Comparison of ENCODE assay signal across 14 cellular contexts in the genomic region with DNA sequence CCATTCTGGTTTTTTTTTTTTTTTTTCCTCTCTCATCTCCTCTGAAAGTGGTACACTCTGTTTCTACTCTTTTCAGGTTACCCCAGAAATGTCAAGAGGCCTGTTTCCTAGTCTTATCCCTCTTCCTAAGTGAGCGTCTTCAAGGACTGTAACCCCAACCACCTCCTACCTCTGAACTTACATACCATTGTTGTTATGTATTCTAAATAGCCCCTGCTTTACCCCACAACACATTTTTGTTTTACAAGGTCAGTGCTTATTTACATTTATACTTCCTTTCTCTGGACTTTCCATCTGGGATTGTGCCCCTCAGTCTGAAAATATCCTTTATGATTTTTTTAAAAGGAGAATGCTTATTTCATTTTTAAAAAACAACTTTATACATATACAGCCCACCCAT. TPM values are rescaled to one million over a fixed set of nuclear protein-coding genes. Genes with fewer than 3 reads are reported as not detected.
"Had no signal": no experiment of that assay in that cellular context is flagged by ENCODE, and none has a peak within 500 bp of the region (broad histone marks: within the 10 kb centered on the region; RNA-seq: fewer than 3 reads in every experiment).

No MANE protein-coding gene starts in this region.

- ATAC-seq: esophagus mucosa, mucosa of descending colon, right lobe of liver, upper lobe of right lung had no signal

- H3K9me3 ChIP-seq: mucosa of descending colon, prostate gland, right lobe of liver, thoracic aorta, upper lobe of right lung had no signal

- DNase-seq: activated effector memory CD4-positive, alpha-beta T cell treated with Interleukin-2 at 50 U/mL for 16 hours; islet precursor cell; occipital lobe; right lobe of liver; SJCRH30; stimulated activated CD4-positive, alpha-beta T cell treated with anti-CD3 and anti-CD28 coated beads, Interleukin-4, amount 100 ng/mL, for 4 hours; stimulated activated CD8-positive, alpha-beta memory T cell treated with anti-CD3 and anti-CD28 coated beads, Interleukin-4, amount 100 ng/mL, for 48 hours had no signal

- H3K4me3 Mint-ChIP-seq: nephron had no signal

- H3K27ac Mint-ChIP-seq: nephron had no signal

RNA-seq across cellular contexts. Expression of a gene that starts 38.8 kb away (rescaled TPM):
- total RNA-seq: glomerular endothelial cell had no signal

RNA-seq across cellular contexts. Expression of a gene that starts 53.0 kb away (rescaled TPM):
- total RNA-seq: glomerular endothelial cell, occipital lobe, SJCRH30 had no signal
